ENCODE assay signal across 14 cellular contexts in the genomic region with DNA sequence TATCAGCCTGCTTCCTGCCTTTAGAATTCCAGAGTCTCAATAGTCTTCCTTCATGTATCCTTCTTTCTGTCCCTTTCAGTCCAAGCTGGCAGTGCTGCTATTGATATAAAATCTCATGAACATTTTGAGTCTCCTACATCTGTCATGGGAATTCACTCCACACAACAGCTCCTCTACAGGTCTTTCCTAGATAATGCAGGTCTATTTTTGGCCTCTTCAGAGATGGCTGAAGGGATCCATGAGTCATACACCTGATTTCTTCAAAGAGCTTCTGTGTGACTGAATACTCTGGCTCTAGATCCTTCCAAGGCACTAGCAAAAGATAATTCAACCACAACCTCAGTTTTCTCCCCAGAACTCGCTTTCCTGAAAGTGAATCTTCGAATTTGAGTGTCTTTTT.
A peak's percentile ranks its signal among the peaks of the same experiment; 100 is the strongest.
DNase-seq lines count a peak whose midpoint lies in the region; ATAC-seq lines count a peak whose summit lies in the region.
"Had no signal": no experiment of that assay in that cellular context is flagged by ENCODE, and none has a peak within 500 bp of the region (broad histone marks: within the 10 kb centered on the region; RNA-seq: fewer than 3 reads in every experiment).

No MANE protein-coding gene starts in this region.

- H3K4me3 Mint-ChIP-seq in activated naive CD4-positive, alpha-beta T cell treated with anti-CD3 and anti-CD28 coated beads for 36 hours = no peak overlapping the region
- H3K4me3 Mint-ChIP-seq in activated CD4-positive, alpha-beta memory T cell treated with anti-CD3 and anti-CD28 coated beads, Interleukin-2, amount 10 ng/mL, durations not matched to agents 7 days and 5 days = no peak overlapping the region
- H3K4me3 Mint-ChIP-seq: activated CD8-positive, alpha-beta memory T cell treated with anti-CD3 and anti-CD28 coated beads, Interleukin-2, amount 10 ng/mL, durations not matched to agents 7 days and 5 days had no signal

- POLR2A ChIA-PET in activated CD4-positive, alpha-beta memory T cell treated with anti-CD3 and anti-CD28 coated beads, Interleukin-2, amount 10 ng/mL, durations not matched to agents 7 days and 5 days (lab: Charles Lee) = no interaction called here

- no peaks in the 10 kb centered on the region for H3K27me3 Mint-ChIP-seq in activated naive CD4-positive, alpha-beta T cell treated with anti-CD3 and anti-CD28 coated beads for 36 hours (ENCODE audit: low read depth)
- no peaks in the 10 kb centered on the region for H3K27me3 Mint-ChIP-seq in activated CD4-positive, alpha-beta memory T cell treated with anti-CD3 and anti-CD28 coated beads, Interleukin-2, amount 10 ng/mL, durations not matched to agents 7 days and 5 days
- H3K27me3 Mint-ChIP-seq: activated CD8-positive, alpha-beta memory T cell treated with anti-CD3 and anti-CD28 coated beads, Interleukin-2, amount 10 ng/mL, durations not matched to agents 7 days and 5 days had no signal

- no peaks in the 10 kb centered on the region for H3K36me3 Mint-ChIP-seq in activated naive CD4-positive, alpha-beta T cell treated with anti-CD3 and anti-CD28 coated beads for 36 hours (ENCODE audit: low read depth)
- no peaks in the 10 kb centered on the region for H3K36me3 Mint-ChIP-seq in activated CD4-positive, alpha-beta memory T cell treated with anti-CD3 and anti-CD28 coated beads, Interleukin-2, amount 10 ng/mL, durations not matched to agents 7 days and 5 days (ENCODE audit: low read depth)
- H3K36me3 Mint-ChIP-seq: activated CD8-positive, alpha-beta memory T cell treated with anti-CD3 and anti-CD28 coated beads, Interleukin-2, amount 10 ng/mL, durations not matched to agents 7 days and 5 days had no signal

- peaks cover 17% of the 10 kb centered on the region for H3K9me3 Mint-ChIP-seq in activated naive CD4-positive, alpha-beta T cell treated with anti-CD3 and anti-CD28 coated beads for 36 hours
- peaks cover 15% of the 10 kb centered on the region for H3K9me3 Mint-ChIP-seq in activated CD4-positive, alpha-beta memory T cell treated with anti-CD3 and anti-CD28 coated beads, Interleukin-2, amount 10 ng/mL, durations not matched to agents 7 days and 5 days

- intact Hi-C loops in activated naive CD4-positive, alpha-beta T cell treated with anti-CD3 and anti-CD28 coated beads for 36 hours (cut with micrococcal nuclease) = no loop called here

- DNase-seq in EH (ENCODE audit: low read depth) (peak; percentile 1), M059J (ENCODE audit: low read depth) (peak; percentile 36), amniotic epithelial cell (ENCODE audit: low read depth) (peak; percentile 1), kidney glomerular epithelial cell (lab: John Stamatoyannopoulos, UW) (peak; percentile 45)
- DNase-seq in activated effector memory CD4-positive, alpha-beta T cell treated with Interleukin-2 at 50 U/mL for 16 hours = no peak
- DNase-seq in activated naive CD4-positive, alpha-beta T cell treated with anti-CD3 and anti-CD28 coated beads for 36 hours = no peak
- no peak for DNase-seq in activated CD4-positive, alpha-beta memory T cell treated with anti-CD3 and anti-CD28 coated beads, Interleukin-2, amount 10 ng/mL, durations not matched to agents 7 days and 5 days
- DNase-seq: activated CD8-positive, alpha-beta memory T cell treated with anti-CD3 and anti-CD28 coated beads, Interleukin-2, amount 10 ng/mL, durations not matched to agents 7 days and 5 days; aorta; erythroblast; KBM-7; left cardiac atrium; NCI-H524 treated with DMSO at 0.1 percent for 48 hours had no signal

- H3K27ac Mint-ChIP-seq in activated naive CD4-positive, alpha-beta T cell treated with anti-CD3 and anti-CD28 coated beads for 36 hours = no peak overlapping the region
- no peak overlapping the region for H3K27ac Mint-ChIP-seq in activated CD4-positive, alpha-beta memory T cell treated with anti-CD3 and anti-CD28 coated beads, Interleukin-2, amount 10 ng/mL, durations not matched to agents 7 days and 5 days
- H3K27ac Mint-ChIP-seq: activated CD8-positive, alpha-beta memory T cell treated with anti-CD3 and anti-CD28 coated beads, Interleukin-2, amount 10 ng/mL, durations not matched to agents 7 days and 5 days had no signal

- CTCF ChIA-PET in activated naive CD4-positive, alpha-beta T cell treated with anti-CD3 and anti-CD28 coated beads for 36 hours (lab: Charles Lee) = no interaction called here
- CTCF ChIA-PET in activated CD4-positive, alpha-beta memory T cell treated with anti-CD3 and anti-CD28 coated beads, Interleukin-2, amount 10 ng/mL, durations not matched to agents 7 days and 5 days (lab: Charles Lee) = no interaction called here

- no peak for ATAC-seq in HG02973 (IDR thresholded peaks at IDR 0.05; ENCODE audit: unreplicated experiment)
- ATAC-seq: activated CD8-positive, alpha-beta memory T cell treated with anti-CD3 and anti-CD28 coated beads, Interleukin-2, amount 10 ng/mL, durations not matched to agents 7 days and 5 days; left cardiac atrium had no signal

- H3K4me1 Mint-ChIP-seq in activated naive CD4-positive, alpha-beta T cell treated with anti-CD3 and anti-CD28 coated beads for 36 hours (ENCODE audit: low read depth) = no peaks in the 10 kb centered on the region
- no peaks in the 10 kb centered on the region for H3K4me1 Mint-ChIP-seq in activated CD4-positive, alpha-beta memory T cell treated with anti-CD3 and anti-CD28 coated beads, Interleukin-2, amount 10 ng/mL, durations not matched to agents 7 days and 5 days
- H3K4me1 Mint-ChIP-seq: activated CD8-positive, alpha-beta memory T cell treated with anti-CD3 and anti-CD28 coated beads, Interleukin-2, amount 10 ng/mL, durations not matched to agents 7 days and 5 days had no signal

Comparison
In these comparisons a context has a peak if more than half of its experiments do, and no peak if none do; other contexts are left out.
1. DNase-seq: peak in EH (single experiment), M059J (single experiment), amniotic epithelial cell (single experiment) and kidney glomerular epithelial cell (single experiment); none in activated effector memory CD4-positive, alpha-beta T cell treated with Interleukin-2 at 50 U/mL for 16 hours (single experiment), activated naive CD4-positive, alpha-beta T cell treated with anti-CD3 and anti-CD28 coated beads for 36 hours (single experiment) and activated CD4-positive, alpha-beta memory T cell treated with anti-CD3 and anti-CD28 coated beads, Interleukin-2, amount 10 ng/mL, durations not matched to agents 7 days and 5 days (single experiment).